1 cellular context compared by ENCODE assay signal in the genomic region with DNA sequence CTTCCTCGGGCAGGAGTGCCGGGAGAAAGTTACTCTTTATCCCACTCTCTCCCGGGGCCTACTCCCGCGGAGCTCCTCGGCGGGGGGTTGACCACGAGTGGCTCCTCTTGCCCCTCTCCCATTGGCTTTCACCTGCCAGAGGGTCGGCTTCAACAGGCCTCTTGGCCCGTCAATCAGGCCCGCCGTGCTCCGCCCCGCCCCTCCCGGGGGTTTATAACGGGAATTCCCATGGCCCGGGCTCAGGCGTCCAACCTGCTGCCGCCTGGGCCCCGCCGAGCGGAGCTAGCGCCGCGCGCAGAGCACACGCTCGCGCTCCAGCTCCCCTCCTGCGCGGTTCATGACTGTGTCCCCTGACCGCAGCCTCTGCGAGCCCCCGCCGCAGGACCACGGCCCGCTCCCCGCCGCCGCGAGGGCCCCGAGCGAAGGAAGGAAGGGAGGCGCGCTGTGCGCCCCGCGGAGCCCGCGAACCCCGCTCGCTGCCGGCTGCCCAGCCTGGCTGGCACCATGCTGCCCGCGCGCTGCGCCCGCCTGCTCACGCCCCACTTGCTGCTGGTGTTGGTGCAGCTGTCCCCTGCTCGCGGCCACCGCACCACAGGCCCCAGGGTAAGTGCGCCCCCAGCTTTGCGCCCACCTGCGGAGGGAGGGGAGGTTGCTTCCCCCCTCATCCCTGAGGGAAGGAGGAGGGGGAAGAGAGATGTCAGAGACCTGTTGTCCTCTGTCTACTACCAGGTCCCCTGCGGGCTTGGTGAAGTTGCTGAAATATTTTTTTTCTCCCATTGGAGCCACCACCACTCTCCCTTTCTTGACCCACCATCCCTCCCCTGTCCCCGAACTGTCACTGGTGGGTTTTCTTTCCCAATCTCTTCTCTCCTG.
TF ChIP-seq lines count a peak whose summit lies in the region.

A gene with protein sequence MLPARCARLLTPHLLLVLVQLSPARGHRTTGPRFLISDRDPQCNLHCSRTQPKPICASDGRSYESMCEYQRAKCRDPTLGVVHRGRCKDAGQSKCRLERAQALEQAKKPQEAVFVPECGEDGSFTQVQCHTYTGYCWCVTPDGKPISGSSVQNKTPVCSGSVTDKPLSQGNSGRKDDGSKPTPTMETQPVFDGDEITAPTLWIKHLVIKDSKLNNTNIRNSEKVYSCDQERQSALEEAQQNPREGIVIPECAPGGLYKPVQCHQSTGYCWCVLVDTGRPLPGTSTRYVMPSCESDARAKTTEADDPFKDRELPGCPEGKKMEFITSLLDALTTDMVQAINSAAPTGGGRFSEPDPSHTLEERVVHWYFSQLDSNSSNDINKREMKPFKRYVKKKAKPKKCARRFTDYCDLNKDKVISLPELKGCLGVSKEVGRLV (plus strand): TSS at position 242 of the 873 bp plus-strand sequence. CDS start 263 bp downstream, at position 505.

TF ChIP-seq in H1, 55 proteins besides CTCF, POLR2A, EP300 and RAD21 (continues in another document):
- TF ChIP-seq SP4 (IDR thresholded peaks at IDR 0.05; ENCODE audit: low read length) (no peak), CTBP2 (IDR thresholded peaks at IDR 0.05; ENCODE audit: borderline replicate concordance, insufficient read depth, insufficient read length, low read length) (peak; percentile 71), MAX (IDR thresholded peaks at IDR 0.05) (0 out of 2 replicates have a peak, but pooled peaks have one; percentile 19), RNF2 (IDR thresholded peaks at IDR 0.05; ENCODE audit: borderline replicate concordance, low read depth, low read length, missing control alignments, poor library complexity, severe bottlenecking) (no peak), ATF2 (IDR thresholded peaks at IDR 0.05; ENCODE audit: low read length) (no peak), SIRT6 (IDR thresholded peaks at IDR 0.05; ENCODE audit: low read length) (no peak), ZNF274 (IDR thresholded peaks at IDR 0.05; ENCODE audit: borderline replicate concordance, extremely low read depth, low read length) (no peak), GTF2F1 (IDR thresholded peaks at IDR 0.05; ENCODE audit: borderline replicate concordance, low read depth, low read length) (no peak), KDM4A (IDR thresholded peaks at IDR 0.05; ENCODE audit: low read depth, low read length, severe bottlenecking) (peak; percentile 99), SIX5 (IDR thresholded peaks at IDR 0.05; ENCODE audit: low read depth, low read length) (no peak), SAP30 (IDR thresholded peaks at IDR 0.05; ENCODE audit: insufficient read depth, insufficient replicate concordance, low read length) (no peak), TEAD4 (IDR thresholded peaks at IDR 0.05; ENCODE audit: low read depth, low read length) (no peak), EZH2 (IDR thresholded peaks at IDR 0.05; ENCODE audit: low read depth, low read length, severe bottlenecking) (peak; percentile 42), YY1 (IDR thresholded peaks at IDR 0.05; ENCODE audit: low read depth, low read length) (no peak), SIN3A (conservative IDR thresholded peaks at IDR 0.05 in 1 of 2, IDR thresholded peaks at IDR 0.05 in 1 of 2; ENCODE audit: low read depth in 1 of 2, low read length in 2 of 2) (no peak), HDAC2 (IDR thresholded peaks at IDR 0.05; ENCODE audit: borderline replicate concordance in 1 of 2, low read depth in 2 of 2, low read length in 2 of 2) (peak; percentile 73 to 83; a peak in 2 of 4 replicates), FOSL1 (IDR thresholded peaks at IDR 0.05; ENCODE audit: insufficient read depth, low read depth, low read length) (no peak), CBX8 (IDR thresholded peaks at IDR 0.05; ENCODE audit: borderline replicate concordance, low read depth, low read length) (no peak), RFX5 (IDR thresholded peaks at IDR 0.05; ENCODE audit: borderline replicate concordance, low read depth, low read length) (no peak), KDM1A (IDR thresholded peaks at IDR 0.05; ENCODE audit: borderline replicate concordance, low read length) (peak; percentile 85), JUN (IDR thresholded peaks at IDR 0.05; ENCODE audit: low read depth, low read length) (no peak), SP1 (IDR thresholded peaks at IDR 0.05; ENCODE audit: low read depth, low read length) (peak; percentile 87; the same call in 1 of the 2 replicates), PHF8 (conservative IDR thresholded peaks at IDR 0.05; ENCODE audit: low read depth, low read length) (peak; percentile 44; the same call in 1 of the 2 replicates), SRF (IDR thresholded peaks at IDR 0.05; ENCODE audit: low read depth, low read length) (no peak), RXRA (IDR thresholded peaks at IDR 0.05; ENCODE audit: insufficient read depth, low read depth, low read length) (no peak), SUZ12 (IDR thresholded peaks at IDR 0.05; ENCODE audit: low read length) (0 out of 2 replicates have a peak, but pooled peaks have one; percentile 12), TBP (IDR thresholded peaks at IDR 0.05; ENCODE audit: low read depth, low read length) (peak; percentile 77), CHD2 (IDR thresholded peaks at IDR 0.05; ENCODE audit: low read length) (peak; percentile 72), HDAC6 (IDR thresholded peaks at IDR 0.05; ENCODE audit: low read depth, low read length) (no peak), CHD1 (IDR thresholded peaks at IDR 0.05; ENCODE audit: low read depth, low read length) (no peak), RBBP5 (IDR thresholded peaks at IDR 0.05; ENCODE audit: borderline replicate concordance, low read depth, low read length) (0 out of 2 replicates have a peak, but pooled peaks have one; percentile 61), NANOG (IDR thresholded peaks at IDR 0.05; ENCODE audit: insufficient read depth, low read depth, low read length, poor library complexity, severe bottlenecking) (no peak), GABPA (IDR thresholded peaks at IDR 0.05; ENCODE audit: borderline replicate concordance, insufficient read depth, low read length) (0 out of 2 replicates have a peak, but pooled peaks have one; percentile 47), ASH2L (IDR thresholded peaks at IDR 0.05; ENCODE audit: low read length) (peak; percentile 36), SP2 (IDR thresholded peaks at IDR 0.05; ENCODE audit: low read length) (peak; percentile 47), CREB1 (IDR thresholded peaks at IDR 0.05) (no peak), BACH1 (IDR thresholded peaks at IDR 0.05; ENCODE audit: low read length) (no peak; the same call in 1 of the 2 replicates), JUND (IDR thresholded peaks at IDR 0.05; ENCODE audit: low read length) (no peak), BCL11A (IDR thresholded peaks at IDR 0.05; ENCODE audit: low read depth in 2 of 2, low read length in 2 of 2) (no peak), MAFK (IDR thresholded peaks at IDR 0.05; ENCODE audit: low read depth, low read length) (no peak), CBX5 (IDR thresholded peaks at IDR 0.05; ENCODE audit: low read depth, low read length) (no peak), CHD7 (IDR thresholded peaks at IDR 0.05; ENCODE audit: insufficient replicate concordance, low read length) (no peak), EGR1 (IDR thresholded peaks at IDR 0.05; ENCODE audit: borderline replicate concordance, low read depth, low read length) (no peak), TAF7 (optimal IDR thresholded peaks at IDR 0.05; ENCODE audit: borderline replicate concordance, low read depth, low read length) (peak; percentile 37), CEBPB (IDR thresholded peaks at IDR 0.05; ENCODE audit: low read depth, low read length) (no peak), USF2 (IDR thresholded peaks at IDR 0.05; ENCODE audit: low read length) (no peak)
- TF ChIP-seq, protein P1, sequence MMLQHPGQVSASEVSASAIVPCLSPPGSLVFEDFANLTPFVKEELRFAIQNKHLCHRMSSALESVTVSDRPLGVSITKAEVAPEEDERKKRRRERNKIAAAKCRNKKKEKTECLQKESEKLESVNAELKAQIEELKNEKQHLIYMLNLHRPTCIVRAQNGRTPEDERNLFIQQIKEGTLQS (IDR thresholded peaks at IDR 0.05; ENCODE audit: insufficient read depth, low read depth, low read length), result no peak
- TF ChIP-seq, protein P2, sequence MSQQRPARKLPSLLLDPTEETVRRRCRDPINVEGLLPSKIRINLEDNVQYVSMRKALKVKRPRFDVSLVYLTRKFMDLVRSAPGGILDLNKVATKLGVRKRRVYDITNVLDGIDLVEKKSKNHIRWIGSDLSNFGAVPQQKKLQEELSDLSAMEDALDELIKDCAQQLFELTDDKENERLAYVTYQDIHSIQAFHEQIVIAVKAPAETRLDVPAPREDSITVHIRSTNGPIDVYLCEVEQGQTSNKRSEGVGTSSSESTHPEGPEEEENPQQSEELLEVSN (IDR thresholded peaks at IDR 0.05), result no peak
